ENCODE assay signal across 8 cellular contexts in genomic region chr16:56610017-56610608, GRCh38. TPM values are rescaled to one million over a fixed set of nuclear protein-coding genes. Genes with fewer than 3 reads are reported as not detected.
DNase-seq lines count a peak whose midpoint lies in the region; ATAC-seq lines count a peak whose summit lies in the region.

No MANE protein-coding gene starts in this region.

- H3K4me3 Mint-ChIP-seq in activated CD4-positive, alpha-beta T cell treated with anti-CD3 and anti-CD28 coated beads for 36 hours: peak overlapping the region; percentile 97
- H3K4me3 Mint-ChIP-seq in stimulated activated naive CD8-positive, alpha-beta T cell treated with anti-CD3 and anti-CD28 coated beads, Interleukin-15, Interleukin-2, amounts not matched to agents 100 ng/mL and 50 ng/mL, for 24 hours: peak overlapping the region; percentile 100

- CTCF ChIA-PET in activated CD4-positive, alpha-beta T cell treated with anti-CD3 and anti-CD28 coated beads for 36 hours (lab: Charles Lee): interaction anchor here (0.7 to 1.9 kb wide), 4 partner anchors 8 to 92 kb away, joined by 3 to 5 read pairs (median 4); no protein-coding TSS in a partner anchor

- POLR2A ChIA-PET in activated CD4-positive, alpha-beta T cell treated with anti-CD3 and anti-CD28 coated beads for 36 hours (lab: Charles Lee): interaction anchor here (0.6 to 3.7 kb wide), 4 partner anchors 16 to 601 kb away, joined by 4 to 31 read pairs (median 6); partner anchors contain the start of genes MT1E and MT1X

- ATAC-seq in activated CD4-positive, alpha-beta T cell treated with anti-CD3 and anti-CD28 coated beads for 36 hours: peak; percentile 60
- no peak for ATAC-seq in HG02884 (IDR thresholded peaks at IDR 0.05; ENCODE audit: unreplicated experiment)

- peak; percentile 93 for DNase-seq in CD1c-positive myeloid dendritic cell (ENCODE audit: extremely low spot score)
- DNase-seq in Kasumi-1 (lab: John Stamatoyannopoulos, UW): peak; percentile 66 to 73
- peak; percentile 93 for DNase-seq in activated CD4-positive, alpha-beta T cell treated with anti-CD3 and anti-CD28 coated beads for 36 hours
- DNase-seq in dedifferentiated amniotic fluid mesenchymal stem cell (ENCODE audit: extremely low spot score): peak; percentile 74
- DNase-seq in myocyte (ENCODE audit: low read depth): peak; percentile 72
- DNase-seq in D341Med (ENCODE audit: low spot score): no peak

- H3K36me3 Mint-ChIP-seq in activated CD4-positive, alpha-beta T cell treated with anti-CD3 and anti-CD28 coated beads for 36 hours (ENCODE audit: low read depth): peaks cover 7% of the 10 kb centered on the region
- peaks cover 9% of the 10 kb centered on the region for H3K36me3 Mint-ChIP-seq in stimulated activated naive CD8-positive, alpha-beta T cell treated with anti-CD3 and anti-CD28 coated beads, Interleukin-15, Interleukin-2, amounts not matched to agents 100 ng/mL and 50 ng/mL, for 24 hours (ENCODE audit: low read depth)

- intact Hi-C loops in activated CD4-positive, alpha-beta T cell treated with anti-CD3 and anti-CD28 coated beads for 36 hours (cut with DNase I, micrococcal nuclease): loop anchor here (1.0 to 10.0 kb wide), 6 partner anchors 327 to 992 kb away; partner anchors contain the start of genes NLRC5 (in 1 of the 2), PSME3IP1 (in 1 of the 2) and RSPRY1 (in 1 of the 2)

- H3K4me1 Mint-ChIP-seq in activated CD4-positive, alpha-beta T cell treated with anti-CD3 and anti-CD28 coated beads for 36 hours: peaks cover 74% of the 10 kb centered on the region
- H3K4me1 Mint-ChIP-seq in stimulated activated naive CD8-positive, alpha-beta T cell treated with anti-CD3 and anti-CD28 coated beads, Interleukin-15, Interleukin-2, amounts not matched to agents 100 ng/mL and 50 ng/mL, for 24 hours (ENCODE audit: low read depth): peaks cover 87% of the 10 kb centered on the region

- H3K27me3 Mint-ChIP-seq in activated CD4-positive, alpha-beta T cell treated with anti-CD3 and anti-CD28 coated beads for 36 hours: no peaks in the 10 kb centered on the region
- H3K27me3 Mint-ChIP-seq in stimulated activated naive CD8-positive, alpha-beta T cell treated with anti-CD3 and anti-CD28 coated beads, Interleukin-15, Interleukin-2, amounts not matched to agents 100 ng/mL and 50 ng/mL, for 24 hours: no peaks in the 10 kb centered on the region

- H3K9me3 Mint-ChIP-seq in activated CD4-positive, alpha-beta T cell treated with anti-CD3 and anti-CD28 coated beads for 36 hours (ENCODE audit: low read depth): no peaks in the 10 kb centered on the region
- H3K9me3 Mint-ChIP-seq in stimulated activated naive CD8-positive, alpha-beta T cell treated with anti-CD3 and anti-CD28 coated beads, Interleukin-15, Interleukin-2, amounts not matched to agents 100 ng/mL and 50 ng/mL, for 24 hours: no peaks in the 10 kb centered on the region

- H3K27ac Mint-ChIP-seq in activated CD4-positive, alpha-beta T cell treated with anti-CD3 and anti-CD28 coated beads for 36 hours: peak overlapping the region; percentile 98
- H3K27ac Mint-ChIP-seq in stimulated activated naive CD8-positive, alpha-beta T cell treated with anti-CD3 and anti-CD28 coated beads, Interleukin-15, Interleukin-2, amounts not matched to agents 100 ng/mL and 50 ng/mL, for 24 hours: peak overlapping the region; percentile 98

RNA-seq across cellular contexts. Expression of gene MT2A, which starts 1.7 kb away (rescaled TPM):
- total RNA-seq in activated CD4-positive, alpha-beta T cell treated with anti-CD3 and anti-CD28 coated beads for 36 hours: 100 to 1,000 TPM; 114 to 380 TPM
- total RNA-seq in myocyte: 7.1 and 18.6 TPM in 2 replicates
- 374 TPM for polyA plus RNA-seq in myocyte (2012)

RNA-seq across cellular contexts. Expression of gene MT1E, which starts 15.5 kb away (rescaled TPM):
- 100 to 1,000 TPM in 1 of 2 experiments, 10 to 100 TPM in 1; 61.1 to 108 TPM for total RNA-seq in activated CD4-positive, alpha-beta T cell treated with anti-CD3 and anti-CD28 coated beads for 36 hours
- 24.7 and 26.6 TPM in 2 replicates for total RNA-seq in myocyte
- polyA plus RNA-seq in myocyte (2012): 54.0 TPM

RNA-seq across cellular contexts. Expression of gene MT3, which starts 20.8 kb away (rescaled TPM):
- 10 to 100 TPM; 10.6 to 27.0 TPM for total RNA-seq in activated CD4-positive, alpha-beta T cell treated with anti-CD3 and anti-CD28 coated beads for 36 hours
- not detected in 2 replicates for total RNA-seq in myocyte
- polyA plus RNA-seq in myocyte (2012): 4.3 TPM

RNA-seq across cellular contexts. Expression of gene MT1M, which starts 22.3 kb away (rescaled TPM):
- not detected for total RNA-seq in activated CD4-positive, alpha-beta T cell treated with anti-CD3 and anti-CD28 coated beads for 36 hours
- total RNA-seq in myocyte: not detected in 2 replicates
- polyA plus RNA-seq in myocyte (2012): 0.19 TPM

RNA-seq across cellular contexts. Expression of gene MT1A, which starts 28.4 kb away (rescaled TPM):
- total RNA-seq in activated CD4-positive, alpha-beta T cell treated with anti-CD3 and anti-CD28 coated beads for 36 hours: 1 to 10 TPM in 1 of 2 experiments, under 1 TPM in 1; 0.74 to 1.1 TPM
- total RNA-seq in myocyte: not detected in 2 replicates
- not detected for polyA plus RNA-seq in myocyte (2012)
